In genomic region chr10:71747039-71747807, GRCh38 we compare ENCODE assay signal across 10 cellular contexts. TPM values are rescaled to one million over a fixed set of nuclear protein-coding genes. Genes with fewer than 3 reads are reported as not detected.
A peak's percentile ranks its signal among the peaks of the same experiment; 100 is the strongest.
DNase-seq lines count a peak whose midpoint lies in the region; ATAC-seq, FAIRE-seq and TF ChIP-seq lines count a peak whose summit lies in the region.
"Had no signal": no experiment of that assay in that cellular context is flagged by ENCODE, and none has a peak within 500 bp of the region (broad histone marks: within the 10 kb centered on the region; RNA-seq: fewer than 3 reads in every experiment).

No MANE protein-coding gene starts in this region.

- TF ChIP-seq CTCF in NB4 (IDR thresholded peaks at IDR 0.05; ENCODE audit: low read depth, low read length) (no peak), kidney (IDR thresholded peaks at IDR 0.05; ENCODE audit: borderline replicate concordance, extremely low read depth, insufficient read depth) (no peak)

- H3K9me2 ChIP-seq in GM23248 (ENCODE audit: insufficient read depth), result no peaks in the 10 kb centered on the region

- H3K4me3 ChIP-seq in NB4 (ENCODE audit: low read depth, low read length) (peak overlapping the region; percentile 4), kidney (ENCODE audit: low read length in 2 of 2) (no peak overlapping the region), GM23248 (no peak overlapping the region)
- H3K4me3 ChIP-seq: ascending aorta, HAP-1, SJSA1 had no signal

- H2AFZ ChIP-seq in GM23248, result no peak overlapping the region

- WGBS in GM23248 (ENCODE audit: low coverage in 1 of 2, low lambda C conversion rate in 2 of 2, missing lambda C conversion rate in 2 of 2), 2 experiments, result 55 to 66% methylated on average over 6 of the region's 6 CpGs

- no peak for FAIRE-seq in kidney (lab: Jason Lieb, UNC)

- ATAC-seq in stimulated activated naive CD8-positive, alpha-beta T cell treated with anti-CD3 and anti-CD28 coated beads, Interleukin-15, amount 100 ng/mL, for 72 hours, result no peak
- ATAC-seq in HG03432 (IDR thresholded peaks at IDR 0.05; ENCODE audit: unreplicated experiment) (no peak), GM21619 (IDR thresholded peaks at IDR 0.05; ENCODE audit: unreplicated experiment) (no peak)

- intact Hi-C loops in activated T-helper 2 cell treated with anti-CD3 and anti-CD28 coated beads, Interferon-gamma antibody, Interleukin-2, Interleukin-4, amounts not matched to agents 10 μg/mL and 5 μg/mL and 100 μg/mL, durations not matched to agents 14 hours and 24 hours and 36 hours (cut with micrococcal nuclease), result no loop called here
- intact Hi-C loops in kidney (cut with DNase I), result no loop called here

- peaks cover 60% of the 10 kb centered on the region for H3K36me3 Mint-ChIP-seq in activated T-helper 2 cell treated with anti-CD3 and anti-CD28 coated beads, Interferon-gamma antibody, Interleukin-2, Interleukin-4, amounts not matched to agents 10 μg/mL and 5 μg/mL and 100 μg/mL, durations not matched to agents 14 hours and 24 hours and 36 hours (ENCODE audit: low read depth)

- DNase-seq in NB4 (ENCODE audit: low read depth) (no peak), kidney (peak; percentile 64), GM23248 (no peak)
- no peak for DNase-seq in activated T-helper 2 cell treated with anti-CD3 and anti-CD28 coated beads, Interferon-gamma antibody, Interleukin-2, Interleukin-4, amounts not matched to agents 10 μg/mL and 5 μg/mL and 100 μg/mL, durations not matched to agents 14 hours and 24 hours and 36 hours (ENCODE audit: low spot score)
- DNase-seq in stimulated activated naive CD8-positive, alpha-beta T cell treated with anti-CD3 and anti-CD28 coated beads, Interleukin-15, amount 100 ng/mL, for 72 hours, result no peak

- no peaks in the 10 kb centered on the region for H4K20me1 ChIP-seq in GM23248 (ENCODE audit: insufficient read depth)

- H3K27me3 ChIP-seq in GM23248 (replicated peaks; ENCODE audit: insufficient read depth), result no peaks in the 10 kb centered on the region
- H3K27me3 ChIP-seq: ascending aorta, SJSA1 had no signal

- H3K27me3 Mint-ChIP-seq in activated T-helper 2 cell treated with anti-CD3 and anti-CD28 coated beads, Interferon-gamma antibody, Interleukin-2, Interleukin-4, amounts not matched to agents 10 μg/mL and 5 μg/mL and 100 μg/mL, durations not matched to agents 14 hours and 24 hours and 36 hours (ENCODE audit: low read depth), result no peaks in the 10 kb centered on the region
- no peaks in the 10 kb centered on the region for H3K27me3 Mint-ChIP-seq in stimulated activated naive CD8-positive, alpha-beta T cell treated with anti-CD3 and anti-CD28 coated beads, Interleukin-15, amount 100 ng/mL, for 72 hours

- H3K9ac ChIP-seq in kidney (ENCODE audit: low read length in 2 of 2) (peak overlapping the region in 1 of 2 donors; percentile 28), GM23248 (no peak overlapping the region)

- peaks cover 0 to 7% of the 10 kb centered on the region in 2 donors for H3K9me3 ChIP-seq in kidney (ENCODE audit: control insufficient read depth in 1 of 2, low read length in 2 of 2)
- no peaks in the 10 kb centered on the region for H3K9me3 ChIP-seq in GM23248 (ENCODE audit: low read depth)
- H3K9me3 ChIP-seq: HAP-1, SJSA1 had no signal

- peaks cover 0 to 7% of the 10 kb centered on the region in 2 donors for H3K36me3 ChIP-seq in kidney (ENCODE audit: control insufficient read depth in 1 of 2, insufficient read depth in 2 of 2, low read length in 2 of 2)
- 0 out of 2 replicates have a peak, but pooled peaks cover 6% of the 10 kb centered on the region for H3K36me3 ChIP-seq in GM23248 (ENCODE audit: low read depth)
- H3K36me3 ChIP-seq: HAP-1 had no signal

- H3F3A ChIP-seq in GM23248 (ENCODE audit: insufficient read depth), result no peaks in the 10 kb centered on the region

- no peak overlapping the region for H3K4me2 ChIP-seq in GM23248 (ENCODE audit: unreplicated experiment)

- in situ Hi-C loops in GM23248 (cut with MboI), result no loop called here

- H3K27ac ChIP-seq in kidney (ENCODE audit: low read depth in 2 of 2, low read length in 2 of 2) (peak overlapping the region in 1 of 2 donors; percentile 24), GM23248 (no peak overlapping the region)
- H3K27ac ChIP-seq: SJSA1 had no signal

- peak overlapping the region; percentile 99 for H3K27ac Mint-ChIP-seq in activated T-helper 2 cell treated with anti-CD3 and anti-CD28 coated beads, Interferon-gamma antibody, Interleukin-2, Interleukin-4, amounts not matched to agents 10 μg/mL and 5 μg/mL and 100 μg/mL, durations not matched to agents 14 hours and 24 hours and 36 hours
- peak overlapping the region; percentile 97 to 98 for H3K27ac Mint-ChIP-seq in stimulated activated naive CD8-positive, alpha-beta T cell treated with anti-CD3 and anti-CD28 coated beads, Interleukin-15, amount 100 ng/mL, for 72 hours

- no peak for TF ChIP-seq POLR2A in NB4 (IDR thresholded peaks at IDR 0.05; ENCODE audit: extremely low read depth, insufficient read length)

- H3K4me1 ChIP-seq in kidney (ENCODE audit: control insufficient read depth in 1 of 2, insufficient read depth in 1 of 2, low read depth in 1 of 2, low read length in 2 of 2), result peaks cover 10 to 30% of the 10 kb centered on the region in 2 donors
- H3K4me1 ChIP-seq in GM23248 (ENCODE audit: insufficient read depth), result no peaks in the 10 kb centered on the region
- H3K4me1 ChIP-seq: HAP-1 had no signal

- no peaks in the 10 kb centered on the region for H3K79me2 ChIP-seq in GM23248 (ENCODE audit: insufficient read depth)

- no peak overlapping the region for H3K4me3 Mint-ChIP-seq in activated T-helper 2 cell treated with anti-CD3 and anti-CD28 coated beads, Interferon-gamma antibody, Interleukin-2, Interleukin-4, amounts not matched to agents 10 μg/mL and 5 μg/mL and 100 μg/mL, durations not matched to agents 14 hours and 24 hours and 36 hours (ENCODE audit: low read depth)
- H3K4me3 Mint-ChIP-seq in stimulated activated naive CD8-positive, alpha-beta T cell treated with anti-CD3 and anti-CD28 coated beads, Interleukin-15, amount 100 ng/mL, for 72 hours, result peak overlapping the region; percentile 79 to 87

- peaks cover 7% of the 10 kb centered on the region for H3K9me3 Mint-ChIP-seq in activated T-helper 2 cell treated with anti-CD3 and anti-CD28 coated beads, Interferon-gamma antibody, Interleukin-2, Interleukin-4, amounts not matched to agents 10 μg/mL and 5 μg/mL and 100 μg/mL, durations not matched to agents 14 hours and 24 hours and 36 hours
- peaks cover 4 to 12% of the 10 kb centered on the region in 2 donors for H3K9me3 Mint-ChIP-seq in stimulated activated naive CD8-positive, alpha-beta T cell treated with anti-CD3 and anti-CD28 coated beads, Interleukin-15, amount 100 ng/mL, for 72 hours

- peaks cover 83% of the 10 kb centered on the region for H3K4me1 Mint-ChIP-seq in activated T-helper 2 cell treated with anti-CD3 and anti-CD28 coated beads, Interferon-gamma antibody, Interleukin-2, Interleukin-4, amounts not matched to agents 10 μg/mL and 5 μg/mL and 100 μg/mL, durations not matched to agents 14 hours and 24 hours and 36 hours (ENCODE audit: low read depth)
- H3K4me1 Mint-ChIP-seq in stimulated activated naive CD8-positive, alpha-beta T cell treated with anti-CD3 and anti-CD28 coated beads, Interleukin-15, amount 100 ng/mL, for 72 hours, result peaks cover 100% of the 10 kb centered on the region

RNA-seq across cellular contexts. Expression of gene VSIR, which starts 26.1 kb away (rescaled TPM):
- total RNA-seq in activated T-helper 2 cell treated with anti-CD3 and anti-CD28 coated beads, Interferon-gamma antibody, Interleukin-2, Interleukin-4, amounts not matched to agents 10 μg/mL and 5 μg/mL and 100 μg/mL, durations not matched to agents 14 hours and 24 hours and 36 hours, result 56.5 and 61.9 TPM in 2 replicates
- 66.6 TPM for total RNA-seq in kidney
- polyA plus RNA-seq in kidney (ENCODE audit: insufficient read depth, low read depth, low replicate concordance) (32.1 TPM), GM23248 (2016; fragmentation: Nextera tagmentation; extraction: Ambion mirVana) (152 and 153 TPM in 2 replicates)
- total RNA-seq in GM23248 (2014; rRNA removed; shearing (Covaris generic)), result 60.8 and 81.6 TPM in 2 replicates

RNA-seq across cellular contexts. Expression of gene C10orf105, which starts 27.6 kb away (rescaled TPM):
- total RNA-seq in activated T-helper 2 cell treated with anti-CD3 and anti-CD28 coated beads, Interferon-gamma antibody, Interleukin-2, Interleukin-4, amounts not matched to agents 10 μg/mL and 5 μg/mL and 100 μg/mL, durations not matched to agents 14 hours and 24 hours and 36 hours, result 0.11 and 0.18 TPM in 2 replicates
- total RNA-seq in kidney, result 0.35 TPM
- polyA plus RNA-seq in kidney (ENCODE audit: insufficient read depth, low read depth, low replicate concordance) (not detected), GM23248 (2016; fragmentation: Nextera tagmentation; extraction: Ambion mirVana) (0.06 TPM in 1 of 2 replicates, not detected in the other)
- total RNA-seq in GM23248 (2014; rRNA removed; shearing (Covaris generic)), result not detected in 2 replicates
- total RNA-seq: ascending aorta, SJSA1 had no signal
